13 cellular contexts compared by ENCODE assay signal in the genomic region with DNA sequence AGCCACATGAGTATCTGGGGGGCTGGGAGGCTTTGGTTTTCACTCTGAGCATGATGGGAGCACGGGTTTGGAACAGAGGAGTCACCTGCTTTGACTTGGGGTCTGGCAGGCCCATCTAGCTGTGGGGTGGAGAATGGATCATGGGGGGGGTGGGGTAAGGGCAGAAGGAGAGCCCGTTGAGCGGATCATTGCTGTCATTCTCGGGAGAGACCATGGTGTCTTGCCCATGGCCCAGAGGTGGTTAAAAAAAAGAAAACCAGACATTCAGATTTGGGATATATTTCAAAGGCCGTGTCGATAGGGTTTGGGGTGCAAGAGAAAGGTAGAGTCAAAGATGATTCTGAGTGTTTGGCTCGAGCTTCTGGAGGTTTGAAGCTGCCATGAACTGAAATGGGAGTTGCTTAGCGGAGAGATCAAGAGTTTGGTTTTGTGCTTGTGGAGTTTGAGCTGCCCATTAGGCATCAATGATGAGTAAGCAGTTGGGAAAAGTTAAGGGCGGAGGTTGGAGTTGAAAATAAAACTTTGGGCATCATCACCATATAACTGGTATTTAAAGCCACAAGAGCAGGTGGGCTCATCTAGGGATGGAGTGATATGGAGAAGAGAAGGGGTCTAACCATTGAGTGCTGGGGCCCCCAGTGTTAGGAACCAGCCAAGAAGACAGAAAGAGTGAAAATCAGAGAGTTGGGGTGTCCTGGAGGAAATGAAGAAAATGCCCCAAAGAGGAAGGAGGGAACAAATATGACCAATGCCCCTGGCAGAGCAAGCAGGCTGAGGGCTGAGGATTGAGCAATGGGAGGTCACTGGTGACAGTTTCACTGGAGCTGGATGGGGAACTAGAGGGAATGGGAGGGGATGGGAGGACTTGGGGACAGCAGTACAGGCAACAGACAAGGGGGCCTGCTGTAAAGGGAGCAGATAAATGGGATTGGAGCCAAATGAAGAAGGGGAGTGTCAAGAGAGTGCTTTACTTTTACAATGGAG. TPM values are rescaled to one million over a fixed set of nuclear protein-coding genes. Genes with fewer than 3 reads are reported as not detected.
DNase-seq lines count a peak whose midpoint lies in the region; ATAC-seq and TF ChIP-seq lines count a peak whose summit lies in the region.
"Had no signal": no experiment of that assay in that cellular context is flagged by ENCODE, and none has a peak within 500 bp of the region (broad histone marks: within the 10 kb centered on the region; RNA-seq: fewer than 3 reads in every experiment).

No MANE protein-coding gene starts in this region.

- H3K36me3 Mint-ChIP-seq in activated naive CD4-positive, alpha-beta T cell treated with anti-CD3 and anti-CD28 coated beads, Interleukin-2, amount 50 U/mL, for 24 hours = no peaks in the 10 kb centered on the region
- no peaks in the 10 kb centered on the region for H3K36me3 Mint-ChIP-seq in activated CD8-positive, alpha-beta T cell treated with anti-CD3 and anti-CD28 coated beads, Interleukin-2, amount 10 ng/mL, durations not matched to agents 7 days and 5 days (ENCODE audit: low read depth)
- H3K36me3 Mint-ChIP-seq in immature natural killer cell = peaks cover 0 to 3% (median 0%) of the 10 kb centered on the region in 3 donors

- WGBS in transverse colon (ENCODE audit: low coverage in 1 of 2), 2 donors = 93 to 94% methylated on average over 4 to 9 of the region's 9 CpGs

- H3K27me3 ChIP-seq in transverse colon = no peaks in the 10 kb centered on the region
- H3K27me3 ChIP-seq: BE2C had no signal

- in situ Hi-C loops in transverse colon (cut with MboI; ENCODE audit: low pct_ligation_motif_present in 1 of 4, low pct_unique_long_range_greater_than_20kb in 1 of 4, low sequenced_read_pairs in 3 of 4) = no loop called here

- peak overlapping the region; percentile 31 for H3K27ac Mint-ChIP-seq in activated naive CD4-positive, alpha-beta T cell treated with anti-CD3 and anti-CD28 coated beads, Interleukin-2, amount 50 U/mL, for 24 hours
- H3K27ac Mint-ChIP-seq in activated CD8-positive, alpha-beta T cell treated with anti-CD3 and anti-CD28 coated beads, Interleukin-2, amount 10 ng/mL, durations not matched to agents 7 days and 5 days = peak overlapping the region; percentile 2
- H3K27ac Mint-ChIP-seq in immature natural killer cell = peak overlapping the region; percentile 95 to 99 (median 98)

- TF ChIP-seq CTCF in transverse colon (IDR thresholded peaks at IDR 0.05) = no peak

- no peak overlapping the region for H3K4me3 Mint-ChIP-seq in activated naive CD4-positive, alpha-beta T cell treated with anti-CD3 and anti-CD28 coated beads, Interleukin-2, amount 50 U/mL, for 24 hours
- H3K4me3 Mint-ChIP-seq in activated CD8-positive, alpha-beta T cell treated with anti-CD3 and anti-CD28 coated beads, Interleukin-2, amount 10 ng/mL, durations not matched to agents 7 days and 5 days = no peak overlapping the region
- H3K4me3 Mint-ChIP-seq in immature natural killer cell = peak overlapping the region in 4 of 5 donors; percentile 8 to 41 (median 27)

- H3K9me3 ChIP-seq in transverse colon = no peaks in the 10 kb centered on the region
- H3K9me3 ChIP-seq: BE2C had no signal

- no peaks in the 10 kb centered on the region for H3K36me3 ChIP-seq in transverse colon
- H3K36me3 ChIP-seq: BE2C had no signal

- TF ChIP-seq POLR2A in transverse colon (IDR thresholded peaks at IDR 0.05) = no peak

- no peak for TF ChIP-seq EP300 in transverse colon (IDR thresholded peaks at IDR 0.05; ENCODE audit: low read depth)

- no peak overlapping the region for H3K4me3 ChIP-seq in transverse colon

- DNase-seq in activated naive CD4-positive, alpha-beta T cell treated with anti-CD3 and anti-CD28 coated beads, Interleukin-2, amount 50 U/mL, for 16 hours = no peak
- DNase-seq in activated CD8-positive, alpha-beta T cell treated with anti-CD3 and anti-CD28 coated beads, Interleukin-2, amount 10 ng/mL, durations not matched to agents 7 days and 5 days = no peak
- DNase-seq in immature natural killer cell = no peak
- no peak for DNase-seq in transverse colon
- no peak for DNase-seq in HuH-7 (ENCODE audit: low spot score)
- DNase-seq in stimulated activated CD4-positive, alpha-beta T cell treated with anti-CD3 and anti-CD28 coated beads, Interleukin-12 subunit alpha, Interleukin-12 subunit beta, amount 100 ng/mL, for 4 hours = no peak
- DNase-seq: activated naive CD4-positive, alpha-beta T cell treated with Interleukin-2 at 50 U/mL for 16 hours; BE2C; effector CD4-positive, alpha-beta T cell; NCI-H82 had no signal

- no peaks in the 10 kb centered on the region for H3K9me3 Mint-ChIP-seq in activated naive CD4-positive, alpha-beta T cell treated with anti-CD3 and anti-CD28 coated beads, Interleukin-2, amount 50 U/mL, for 24 hours
- no peaks in the 10 kb centered on the region for H3K9me3 Mint-ChIP-seq in activated CD8-positive, alpha-beta T cell treated with anti-CD3 and anti-CD28 coated beads, Interleukin-2, amount 10 ng/mL, durations not matched to agents 7 days and 5 days (ENCODE audit: insufficient read depth)
- no peaks in the 10 kb centered on the region for H3K9me3 Mint-ChIP-seq in immature natural killer cell

- intact Hi-C loops in transverse colon (cut with DNase I; ENCODE audit: low total_unique reads) = no loop called here

- peak overlapping the region; percentile 40 to 64 (median 55) for H3K27ac ChIP-seq in transverse colon

- H3K27me3 Mint-ChIP-seq in activated naive CD4-positive, alpha-beta T cell treated with anti-CD3 and anti-CD28 coated beads, Interleukin-2, amount 50 U/mL, for 24 hours = no peaks in the 10 kb centered on the region
- peaks cover 20% of the 10 kb centered on the region for H3K27me3 Mint-ChIP-seq in activated CD8-positive, alpha-beta T cell treated with anti-CD3 and anti-CD28 coated beads, Interleukin-2, amount 10 ng/mL, durations not matched to agents 7 days and 5 days (ENCODE audit: low read depth)
- peaks cover 6 to 12% (median 6%) of the 10 kb centered on the region in 3 donors for H3K27me3 Mint-ChIP-seq in immature natural killer cell (ENCODE audit: low read depth in 3 of 3)

- CTCF ChIA-PET in activated CD8-positive, alpha-beta T cell treated with anti-CD3 and anti-CD28 coated beads, Interleukin-2, amount 10 ng/mL, durations not matched to agents 7 days and 5 days (lab: Charles Lee) = interaction anchor here (0.7 to 2.0 kb wide), 5 partner anchors 9 to 368 kb away, joined by 3 to 8 read pairs (median 3); no protein-coding TSS in a partner anchor

- peaks cover 11 to 29% (median 21%) of the 10 kb centered on the region in 4 donors for H3K4me1 ChIP-seq in transverse colon
- H3K4me1 ChIP-seq: BE2C had no signal

- POLR2A ChIA-PET in activated CD8-positive, alpha-beta T cell treated with anti-CD3 and anti-CD28 coated beads, Interleukin-2, amount 10 ng/mL, durations not matched to agents 7 days and 5 days (lab: Charles Lee) = interaction anchor here (0.6 to 1.1 kb wide), 2 partner anchors 12 to 29 kb away, joined by 3 to 4 read pairs; no protein-coding TSS in a partner anchor

- no peak for ATAC-seq in activated CD8-positive, alpha-beta T cell treated with anti-CD3 and anti-CD28 coated beads, Interleukin-2, amount 10 ng/mL, durations not matched to agents 7 days and 5 days
- no peak for ATAC-seq in HG03460 (IDR thresholded peaks at IDR 0.05; ENCODE audit: unreplicated experiment)

- peaks cover 77% of the 10 kb centered on the region for H3K4me1 Mint-ChIP-seq in activated naive CD4-positive, alpha-beta T cell treated with anti-CD3 and anti-CD28 coated beads, Interleukin-2, amount 50 U/mL, for 24 hours
- H3K4me1 Mint-ChIP-seq in activated CD8-positive, alpha-beta T cell treated with anti-CD3 and anti-CD28 coated beads, Interleukin-2, amount 10 ng/mL, durations not matched to agents 7 days and 5 days (ENCODE audit: low read depth) = peaks cover 58% of the 10 kb centered on the region
- peaks cover 51 to 68% of the 10 kb centered on the region in 2 donors for H3K4me1 Mint-ChIP-seq in immature natural killer cell

RNA-seq across cellular contexts. Expression of a gene that starts 1.9 kb away (rescaled TPM):
- 1 to 10 TPM; 1.6 to 1.7 TPM for total RNA-seq in activated CD8-positive, alpha-beta T cell treated with anti-CD3 and anti-CD28 coated beads, Interleukin-2, amount 10 ng/mL, durations not matched to agents 7 days and 5 days
- polyA plus RNA-seq in immature natural killer cell = 1 to 10 TPM in 1 of 3 donors, under 1 TPM in 1, not detected in 1; 0.76 to 1.5 TPM
- 1 to 10 TPM in 2 of 4 donors, under 1 TPM in 1, not detected in 1; 0.41 to 2.6 (median 2.2) TPM for total RNA-seq in transverse colon
- total RNA-seq: osteocyte had no signal

RNA-seq across cellular contexts. Expression of a gene that starts 14.2 kb away (rescaled TPM):
- 10 to 100 TPM; 64.8 to 65.3 TPM for total RNA-seq in activated CD8-positive, alpha-beta T cell treated with anti-CD3 and anti-CD28 coated beads, Interleukin-2, amount 10 ng/mL, durations not matched to agents 7 days and 5 days
- 10 to 100 TPM; 28.7 to 74.9 (median 30.9) TPM for polyA plus RNA-seq in immature natural killer cell
- total RNA-seq in transverse colon = 1 to 10 TPM in 3 of 4 donors, under 1 TPM in 1; 0.20 to 4.3 (median 2.6) TPM
- total RNA-seq: osteocyte had no signal

RNA-seq across cellular contexts. Expression of a gene that starts 46.6 kb away (rescaled TPM):
- 100 to 1,000 TPM; 116 to 129 TPM for total RNA-seq in activated CD8-positive, alpha-beta T cell treated with anti-CD3 and anti-CD28 coated beads, Interleukin-2, amount 10 ng/mL, durations not matched to agents 7 days and 5 days
- polyA plus RNA-seq in immature natural killer cell = 100 to 1,000 TPM in 1 of 3 donors, 10 to 100 TPM in 2; 65.7 to 102 (median 66.1) TPM
- total RNA-seq in transverse colon = 10 to 100 TPM in 3 of 4 donors, 1 to 10 TPM in 1; 5.2 to 56.5 (median 34.1) TPM

Comparison
In these comparisons a context has a peak if more than half of its experiments do, and no peak if none do; other contexts are left out.
1. H3K27ac Mint-ChIP-seq: peak in every context shown above with its lines; median percentile 98 in immature natural killer cell; 31 in activated naive CD4-positive, alpha-beta T cell treated with anti-CD3 and anti-CD28 coated beads, Interleukin-2, amount 50 U/mL, for 24 hours; 2 in activated CD8-positive, alpha-beta T cell treated with anti-CD3 and anti-CD28 coated beads, Interleukin-2, amount 10 ng/mL, durations not matched to agents 7 days and 5 days.
2. H3K4me3 Mint-ChIP-seq: peak in immature natural killer cell (4 of 5); none in activated naive CD4-positive, alpha-beta T cell treated with anti-CD3 and anti-CD28 coated beads, Interleukin-2, amount 50 U/mL, for 24 hours (single experiment) and activated CD8-positive, alpha-beta T cell treated with anti-CD3 and anti-CD28 coated beads, Interleukin-2, amount 10 ng/mL, durations not matched to agents 7 days and 5 days (single experiment).
3. RNA of a gene that starts 14.2 kb away (total RNA-seq): 64.8 to 65.3 TPM in activated CD8-positive, alpha-beta T cell treated with anti-CD3 and anti-CD28 coated beads, Interleukin-2, amount 10 ng/mL, durations not matched to agents 7 days and 5 days; 0.20 to 4.3 TPM in transverse colon; every median in the first group is over 10 times any median in the second.